12 cellular contexts compared by ENCODE assay signal in genomic region chr7:94303736-94304135, GRCh38.
A peak's percentile ranks its signal among the peaks of the same experiment; 100 is the strongest.
DNase-seq lines count a peak whose midpoint lies in the region; FAIRE-seq and TF ChIP-seq lines count a peak whose summit lies in the region.
"Had no signal": no experiment of that assay in that cellular context is flagged by ENCODE, and none has a peak within 500 bp of the region (broad histone marks: within the 10 kb centered on the region; RNA-seq: fewer than 3 reads in every experiment).

No MANE protein-coding gene starts in this region.

- H3K27me3 ChIP-seq in sigmoid colon = no peaks in the 10 kb centered on the region
- H3K27me3 ChIP-seq: Peyer's patch had no signal

- TF ChIP-seq POLR2A in sigmoid colon (IDR thresholded peaks at IDR 0.05) (no peak), GM12891 (IDR thresholded peaks at IDR 0.05; ENCODE audit: low read depth, low read length) (no peak)

- TF ChIP-seq EP300 in sigmoid colon (IDR thresholded peaks at IDR 0.05) = no peak

- 22 to 44% methylated on average over 6 of the region's 6 CpGs for WGBS in sigmoid colon, 2 donors

- intact Hi-C loops in sigmoid colon (cut with DNase I) = loop anchor here (5.0 kb wide), 1 partner anchor 49 kb away; no protein-coding TSS in a partner anchor

- no peak for TF ChIP-seq CTCF in sigmoid colon (IDR thresholded peaks at IDR 0.05)

- H3K36me3 ChIP-seq in sigmoid colon = no peaks in the 10 kb centered on the region
- H3K36me3 ChIP-seq: Peyer's patch had no signal

- peak overlapping the region; percentile 63 to 93 (median 88) for H3K27ac ChIP-seq in sigmoid colon

- peaks cover 0 to 57% (median 48%) of the 10 kb centered on the region in 4 donors for H3K4me1 ChIP-seq in sigmoid colon
- H3K4me1 ChIP-seq: Peyer's patch had no signal

- H3K4me3 ChIP-seq in sigmoid colon = no peak overlapping the region
- H3K4me3 ChIP-seq: Peyer's patch had no signal

- no peaks in the 10 kb centered on the region for H3K9me3 ChIP-seq in sigmoid colon
- H3K9me3 ChIP-seq: Peyer's patch had no signal

- FAIRE-seq in GM12891 (lab: Jason Lieb, UNC) = no peak

- DNase-seq in AG20443 (ENCODE audit: low spot score) (peak; percentile 74), amniotic epithelial cell (ENCODE audit: low read depth) (peak; percentile 72), hepatic stellate cell (ENCODE audit: low spot score) (peak; percentile 20), sigmoid colon (peak; percentile 72), GM12891 (ENCODE audit: insufficient read length, low spot score) (no peak), NCI-H1092 (lab: John Stamatoyannopoulos, UW) (no peak), SHP77 (lab: John Stamatoyannopoulos, UW) (no peak), iPS-NIHi7 (ENCODE audit: extremely low spot score) (no peak)
- DNase-seq: activated CD4-positive, alpha-beta T cell treated with anti-CD3 and anti-CD28 coated beads for 36 hours; CD4-positive, CD25-positive, alpha-beta regulatory T cell; NCI-H146; Peyer's patch had no signal

TF ChIP-seq in GM12891, 5 proteins besides CTCF, POLR2A, EP300 and RAD21:
- TF ChIP-seq SPI1 (IDR thresholded peaks at IDR 0.05; ENCODE audit: low read depth, low read length) = no peak
TF ChIP-seq in GM12891: peak in this region for 0.

Comparison
In these comparisons a context has a peak if more than half of its experiments do, and no peak if none do; other contexts are left out.
1. DNase-seq: peak in AG20443 (single experiment), amniotic epithelial cell (single experiment), hepatic stellate cell (single experiment) and sigmoid colon (single experiment); none in GM12891 (single experiment), NCI-H1092 (single experiment), SHP77 (0 of 2) and iPS-NIHi7 (single experiment).